Comparison of ENCODE assay signal across 7 cellular contexts in the genomic region with DNA sequence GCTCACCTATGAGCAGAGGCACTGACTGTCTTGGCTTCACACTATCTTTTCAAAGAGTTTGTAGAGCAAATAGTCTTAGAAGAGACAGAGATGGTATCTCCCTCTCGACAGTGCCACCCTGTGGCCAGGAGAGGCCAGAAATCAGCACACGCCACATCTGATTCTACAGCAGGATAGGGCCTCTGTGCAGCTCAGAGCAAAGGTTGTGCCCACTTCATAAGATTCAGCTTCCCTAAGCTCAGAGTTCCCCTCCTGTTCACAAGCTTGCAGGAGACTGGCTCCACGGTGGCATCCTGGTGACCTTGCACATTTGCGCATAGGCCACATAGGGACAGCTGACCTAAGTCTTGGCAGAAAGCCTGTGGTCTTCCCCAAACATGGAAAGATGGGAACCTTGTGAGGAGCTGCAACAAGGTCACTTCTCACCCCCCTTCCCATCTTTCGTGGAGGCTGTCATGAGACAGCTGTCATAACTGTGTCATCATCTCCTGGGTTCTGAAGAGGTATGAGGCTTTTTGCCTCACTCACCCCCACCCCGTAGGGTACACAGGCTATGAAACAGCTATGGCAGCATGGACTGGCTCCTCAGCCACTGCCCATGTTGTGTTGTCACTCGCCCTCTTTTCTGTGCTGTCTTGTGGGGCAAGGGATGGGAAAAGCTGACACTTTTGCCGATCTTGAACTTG. TPM values are rescaled to one million over a fixed set of nuclear protein-coding genes. Genes with fewer than 3 reads are reported as not detected.
DNase-seq lines count a peak whose midpoint lies in the region; TF ChIP-seq lines count a peak whose summit lies in the region.

No MANE protein-coding gene starts in this region.

- in situ Hi-C loops in KBM-7 (cut with MboI; ENCODE audit: low pct_unique_long_range_greater_than_20kb, low sequenced_read_pairs), result loop anchor here (10.0 kb wide), 1 partner anchor 117 kb away; no protein-coding TSS in a partner anchor

- H3K27ac ChIP-seq in hepatocyte (no peak overlapping the region), spleen (no peak overlapping the region)

- no peak overlapping the region for H3K4me2 ChIP-seq in hepatocyte

- TF ChIP-seq POLR2A in spleen (IDR thresholded peaks at IDR 0.05), result no peak

- H3K79me2 ChIP-seq in hepatocyte, result no peaks in the 10 kb centered on the region

- DNase-seq in KBM-7 (peak; percentile 83), T-helper 2 cell (peak; percentile 19 to 87 (median 46)), amygdala (lab: John Stamatoyannopoulos, UW) (peak in 34 of 56 donors; percentile 0 to 69 (median 16)), hepatocyte (ENCODE audit: low spot score) (peak; percentile 79), spleen (peak; percentile 87), SK-N-DZ (ENCODE audit: low spot score) (no peak)

- H3K27me3 ChIP-seq in hepatocyte (no peaks in the 10 kb centered on the region), spleen (replicated peaks in 1 of 7) (peaks cover 0 to 6% (median 0%) of the 10 kb centered on the region in 7 donors)

- intact Hi-C loops in spleen (cut with DNase I; ENCODE audit: low total_unique reads), result loop anchor here (5.0 to 10.0 kb wide), 2 partner anchors 119 to 227 kb away; no protein-coding TSS in a partner anchor

- H3K9me3 ChIP-seq in hepatocyte (ENCODE audit: low read depth) (no peaks in the 10 kb centered on the region), spleen (no peaks in the 10 kb centered on the region)

- 64% methylated on average over 8 of the region's 8 CpGs for WGBS in hepatocyte (ENCODE audit: low lambda C conversion rate, missing lambda C conversion rate)
- 45 to 55% (median 49%) methylated on average over 8 of the region's 8 CpGs for WGBS in spleen, 5 donors

- TF ChIP-seq CTCF in GM12873 (IDR thresholded peaks at IDR 0.05; ENCODE audit: insufficient read depth, low read depth, low read length, missing control alignments) (peak; percentile 95), hepatocyte (IDR thresholded peaks at IDR 0.05; ENCODE audit: poor library complexity) (peak; percentile 73), spleen (IDR thresholded peaks at IDR 0.05 in 8 of 11, conservative IDR thresholded peaks at IDR 0.05 in 3 of 11) (peak; percentile 49 to 90 (median 76))

- H2AFZ ChIP-seq in hepatocyte, result no peak overlapping the region

- H3K9me2 ChIP-seq in hepatocyte (replicated peaks; ENCODE audit: insufficient read depth), result no peaks in the 10 kb centered on the region

- no peaks in the 10 kb centered on the region for H4K20me1 ChIP-seq in hepatocyte (ENCODE audit: insufficient read depth, poor library complexity, severe bottlenecking)

- H3K36me3 ChIP-seq in hepatocyte (replicated peaks; ENCODE audit: insufficient read depth, low read depth) (no peaks in the 10 kb centered on the region), spleen (no peaks in the 10 kb centered on the region)

- H3K4me3 ChIP-seq in hepatocyte, result no peak overlapping the region
- H3K4me3 ChIP-seq in spleen, result no peak overlapping the region

- H3K4me1 ChIP-seq in hepatocyte (ENCODE audit: insufficient read depth), result peaks cover 14% of the 10 kb centered on the region
- H3K4me1 ChIP-seq in spleen, result peaks cover 0 to 24% (median 14%) of the 10 kb centered on the region in 6 donors

RNA-seq across cellular contexts. Expression of a gene that starts 3.0 kb away (rescaled TPM):
- 1.3 and 1.4 TPM in 2 replicates for total RNA-seq in hepatocyte
- 1.7 and 3.6 TPM in 2 replicates for polyA plus RNA-seq in hepatocyte
- total RNA-seq in spleen, result not detected
- not detected for polyA plus RNA-seq in spleen
- not detected in 2 replicates for polyA plus RNA-seq in SK-N-DZ (2014; cell fraction: cytosol; rRNA removed)
- not detected in 2 replicates for polyA plus RNA-seq in SK-N-DZ (2014; cell fraction: nucleus; rRNA removed)
